In genomic region chr5:56814963-56815656, GRCh38 we compare ENCODE assay signal across 8 cellular contexts. TPM values are rescaled to one million over a fixed set of nuclear protein-coding genes. Genes with fewer than 3 reads are reported as not detected.
DNase-seq lines count a peak whose midpoint lies in the region; ATAC-seq, FAIRE-seq and TF ChIP-seq lines count a peak whose summit lies in the region.

MAP3K1 (plus strand) TSS chr5:56815549; CDS start chr5:56815574, 25 bp downstream.

- intact Hi-C loops in aorta (cut with DNase I), result loop anchor here (10.0 kb wide), 2 partner anchors 330 to 390 kb away; no protein-coding TSS in a partner anchor

- H3K9me3 ChIP-seq in hepatocyte (ENCODE audit: low read depth) (no peaks in the 10 kb centered on the region), aorta (ENCODE audit: control insufficient read depth, low read length) (no peaks in the 10 kb centered on the region)

- peaks cover 6% of the 10 kb centered on the region for H3K4me1 ChIP-seq in hepatocyte (ENCODE audit: insufficient read depth)
- H3K4me1 ChIP-seq in aorta (ENCODE audit: control insufficient read depth in 1 of 2, insufficient read depth in 2 of 2, low read length in 2 of 2), result no peaks in the 10 kb centered on the region

- H3K4me3 ChIP-seq in HFF-Myc (replicated peaks; ENCODE audit: low read depth, low read length) (peak within 1 kb of the TSS; percentile 74), NB4 (ENCODE audit: low read depth, low read length) (peak within 1 kb of the TSS; percentile 85), astrocyte of the cerebellum (ENCODE audit: low read depth, low read length) (peak within 1 kb of the TSS; percentile 86), hepatocyte (peak within 1 kb of the TSS; percentile 78), aorta (ENCODE audit: low read length in 2 of 2) (peak within 1 kb of the TSS; percentile 90 to 97)

- H3K27ac ChIP-seq in hepatocyte, result peak within 1 kb of the TSS; percentile 96
- peak within 1 kb of the TSS; percentile 8 to 79 for H3K27ac ChIP-seq in aorta (ENCODE audit: low read depth in 1 of 2, low read length in 2 of 2)

- WGBS in hepatocyte (ENCODE audit: low lambda C conversion rate, missing lambda C conversion rate), result under 1% methylated on average over 43 of the region's 87 CpGs
- 0 to 1% methylated on average over 55 to 87 of the region's 87 CpGs for WGBS in aorta, 2 donors

- peak; percentile 92 for FAIRE-seq in GM12891 (lab: Jason Lieb, UNC)

- peaks cover 42% of the 10 kb centered on the region for H3K79me2 ChIP-seq in hepatocyte

- no peaks in the 10 kb centered on the region for H3K36me3 ChIP-seq in hepatocyte (replicated peaks; ENCODE audit: insufficient read depth, low read depth)
- H3K36me3 ChIP-seq in aorta (ENCODE audit: control insufficient read depth in 1 of 2, insufficient read depth in 2 of 2, low read length in 1 of 2), result no peaks in the 10 kb centered on the region

- peak; percentile 94 for ATAC-seq in aorta (ENCODE audit: low FRiP score)

- TF ChIP-seq CTCF in HFF-Myc (IDR thresholded peaks at IDR 0.05; ENCODE audit: low read depth, low read length, missing control alignments), result no peak
- no peak for TF ChIP-seq CTCF in NB4 (IDR thresholded peaks at IDR 0.05; ENCODE audit: low read depth, low read length)
- no peak for TF ChIP-seq CTCF in astrocyte of the cerebellum (IDR thresholded peaks at IDR 0.05; ENCODE audit: low read depth, low read length, missing control alignments)
- TF ChIP-seq CTCF in hepatocyte (IDR thresholded peaks at IDR 0.05; ENCODE audit: poor library complexity), result peak; percentile 31

- in situ Hi-C loops in astrocyte of the cerebellum (cut with HindIII; ENCODE audit: low sequenced_read_pairs), result no loop called here

- H3K9me2 ChIP-seq in hepatocyte (replicated peaks; ENCODE audit: insufficient read depth), result no peaks in the 10 kb centered on the region

- peak within 1 kb of the TSS; percentile 42 for H2AFZ ChIP-seq in hepatocyte

- peak; percentile 74 for DNase-seq in GM12891 (ENCODE audit: insufficient read length, low spot score)
- DNase-seq in HFF-Myc (ENCODE audit: extremely low read depth, low read depth), result peak; percentile 27
- DNase-seq in NB4 (ENCODE audit: low read depth), result peak; percentile 87
- peak; percentile 77 for DNase-seq in T-helper 9 cell
- DNase-seq in astrocyte of the cerebellum (ENCODE audit: low read depth), result no peak
- DNase-seq in hepatocyte (ENCODE audit: low spot score), result peak; percentile 94
- DNase-seq in retina, result peak; percentile 86
- DNase-seq in aorta, result peak; percentile 87 to 93

- peak within 1 kb of the TSS; percentile 75 for H3K4me2 ChIP-seq in hepatocyte

- H3K27me3 ChIP-seq in hepatocyte, result no peaks in the 10 kb centered on the region
- no peaks in the 10 kb centered on the region for H3K27me3 ChIP-seq in aorta (ENCODE audit: control insufficient read depth in 1 of 2, insufficient read depth in 2 of 2, low read length in 1 of 2)

- TF ChIP-seq POLR2A in GM12891 (IDR thresholded peaks at IDR 0.05; ENCODE audit: low read depth, low read length), result no peak
- peak; percentile 54 for TF ChIP-seq POLR2A in NB4 (IDR thresholded peaks at IDR 0.05; ENCODE audit: extremely low read depth, insufficient read length)

- H4K20me1 ChIP-seq in hepatocyte (ENCODE audit: insufficient read depth, poor library complexity, severe bottlenecking), result peaks cover 13% of the 10 kb centered on the region

TF ChIP-seq in GM12891, 5 proteins besides CTCF, POLR2A, EP300 and RAD21:
- TF ChIP-seq TAF1 (IDR thresholded peaks at IDR 0.05; ENCODE audit: low read depth, low read length), result peak; percentile 25; the same call in 1 of the 2 replicates
- TF ChIP-seq POLR2AphosphoS5 (IDR thresholded peaks at IDR 0.05; ENCODE audit: low read depth, low read length), result no peak

RNA-seq across cellular contexts. Expression of gene MAP3K1, which starts in this region (rescaled TPM):
- 1.7 TPM for polyA plus RNA-seq in GM12891 (2012; ENCODE audit: low read depth, missing spikeins)
- 36.0 and 38.2 TPM in 2 replicates for total RNA-seq in hepatocyte
- polyA plus RNA-seq in hepatocyte, result 11.2 and 12.0 TPM in 2 replicates
- total RNA-seq in aorta, result 10 to 100 TPM; 11.2 to 26.3 TPM
- polyA plus RNA-seq in aorta, result 1 to 10 TPM; 1.8 to 3.2 TPM
